1 cellular context compared by ENCODE assay signal in the genomic region with DNA sequence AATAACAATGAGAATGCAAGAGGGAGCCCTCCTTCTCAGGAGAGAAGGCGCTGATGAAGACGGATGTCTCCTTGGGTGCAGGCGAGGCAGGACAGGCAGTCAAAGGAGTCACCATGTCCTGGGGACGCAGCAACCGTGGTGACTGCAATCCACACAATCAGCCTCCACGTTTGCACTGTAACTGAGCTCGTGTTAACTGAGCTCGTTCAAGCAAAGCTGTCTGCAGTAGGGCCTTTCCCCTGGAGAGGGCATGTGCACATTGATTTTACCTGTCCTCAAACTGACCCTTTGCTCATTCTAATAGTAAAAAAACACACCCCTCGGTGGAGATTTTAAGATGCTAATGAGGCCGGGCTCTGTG.
TF ChIP-seq lines count a peak whose summit lies in the region.

No MANE protein-coding gene starts in this region.

TF ChIP-seq in GM12878, 131 proteins besides CTCF, POLR2A, EP300 and RAD21:
- TF ChIP-seq KDM1A (IDR thresholded peaks at IDR 0.05; ENCODE audit: borderline replicate concordance) (no peak), BHLHE40 (IDR thresholded peaks at IDR 0.05; ENCODE audit: borderline replicate concordance in 1 of 2, low read depth in 2 of 2, low read length in 1 of 2) (peak in 1 of 2 experiments; percentile 70; a peak in 1 of 4 replicates), IRF4 (IDR thresholded peaks at IDR 0.05; ENCODE audit: low read depth, low read length) (no peak)
- TF ChIP-seq, protein P1, sequence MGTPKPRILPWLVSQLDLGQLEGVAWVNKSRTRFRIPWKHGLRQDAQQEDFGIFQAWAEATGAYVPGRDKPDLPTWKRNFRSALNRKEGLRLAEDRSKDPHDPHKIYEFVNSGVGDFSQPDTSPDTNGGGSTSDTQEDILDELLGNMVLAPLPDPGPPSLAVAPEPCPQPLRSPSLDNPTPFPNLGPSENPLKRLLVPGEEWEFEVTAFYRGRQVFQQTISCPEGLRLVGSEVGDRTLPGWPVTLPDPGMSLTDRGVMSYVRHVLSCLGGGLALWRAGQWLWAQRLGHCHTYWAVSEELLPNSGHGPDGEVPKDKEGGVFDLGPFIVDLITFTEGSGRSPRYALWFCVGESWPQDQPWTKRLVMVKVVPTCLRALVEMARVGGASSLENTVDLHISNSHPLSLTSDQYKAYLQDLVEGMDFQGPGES (IDR thresholded peaks at IDR 0.05), result no peak
